Comparison of ENCODE assay signal across 1 cellular context in the genomic region with DNA sequence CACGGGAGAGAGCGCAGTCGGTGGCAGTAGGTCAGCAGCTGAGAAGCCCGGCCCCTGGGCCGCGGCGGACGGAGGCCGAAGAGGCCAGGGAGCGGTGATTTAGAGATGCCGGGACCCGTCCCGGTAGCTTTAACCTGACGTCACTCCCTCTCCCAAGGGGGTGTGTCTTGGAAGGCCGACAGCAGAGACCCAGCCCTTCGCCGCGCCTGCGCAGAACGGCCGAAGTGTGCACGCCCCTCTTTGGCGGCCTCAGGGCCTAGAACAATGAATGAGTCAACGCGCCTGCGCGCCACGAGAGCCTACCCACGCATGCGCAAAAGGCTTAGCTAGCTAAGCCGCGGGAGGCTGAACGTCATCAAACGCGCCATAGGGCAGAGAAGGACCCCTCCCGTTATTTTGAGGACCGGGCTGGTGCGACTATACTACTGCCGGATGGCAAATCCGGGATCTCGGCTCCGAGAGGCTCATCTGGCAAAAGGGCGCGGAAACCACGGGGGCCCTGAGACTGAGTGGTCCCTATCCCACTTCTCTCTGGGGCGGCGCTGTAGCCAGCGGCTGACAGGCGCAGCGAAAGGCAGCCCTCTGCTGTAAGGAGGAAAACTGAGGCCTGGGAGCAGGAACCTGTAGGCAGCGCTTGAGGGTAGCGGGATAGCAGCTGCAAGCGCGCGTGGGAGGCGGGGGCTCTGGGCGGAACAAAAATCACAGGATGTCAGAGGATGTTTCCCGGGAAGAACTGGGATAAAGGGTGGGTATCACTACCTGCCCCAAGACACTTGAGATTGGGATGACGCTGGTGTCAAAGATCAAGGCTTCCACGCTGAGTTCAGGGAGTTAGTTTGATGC.
TF ChIP-seq lines count a peak whose summit lies in the region.

A gene with protein sequence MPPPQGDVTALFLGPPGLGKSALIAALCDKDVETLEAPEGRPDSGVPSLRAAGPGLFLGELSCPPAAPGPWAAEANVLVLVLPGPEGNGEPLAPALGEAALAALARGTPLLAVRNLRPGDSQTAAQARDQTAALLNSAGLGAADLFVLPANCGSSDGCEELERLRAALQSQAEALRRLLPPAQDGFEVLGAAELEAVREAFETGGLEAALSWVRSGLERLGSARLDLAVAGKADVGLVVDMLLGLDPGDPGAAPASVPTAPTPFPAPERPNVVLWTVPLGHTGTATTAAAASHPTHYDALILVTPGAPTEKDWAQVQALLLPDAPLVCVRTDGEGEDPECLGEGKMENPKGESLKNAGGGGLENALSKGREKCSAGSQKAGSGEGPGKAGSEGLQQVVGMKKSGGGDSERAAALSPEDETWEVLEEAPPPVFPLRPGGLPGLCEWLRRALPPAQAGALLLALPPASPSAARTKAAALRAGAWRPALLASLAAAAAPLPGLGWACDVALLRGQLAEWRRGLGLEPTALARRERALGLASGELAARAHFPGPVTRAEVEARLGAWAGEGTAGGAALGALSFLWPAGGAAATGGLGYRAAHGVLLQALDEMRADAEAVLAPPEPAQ (minus strand): TSS at position 136 of the 843 bp plus-strand sequence. CDS start 796 bp downstream, outside the sequence.
A gene with protein sequence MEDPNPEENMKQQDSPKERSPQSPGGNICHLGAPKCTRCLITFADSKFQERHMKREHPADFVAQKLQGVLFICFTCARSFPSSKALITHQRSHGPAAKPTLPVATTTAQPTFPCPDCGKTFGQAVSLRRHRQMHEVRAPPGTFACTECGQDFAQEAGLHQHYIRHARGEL (plus strand): TSS at position 597 of the 843 bp plus-strand sequence. CDS start 514 bp downstream, outside the sequence.

TF ChIP-seq in SK-N-SH, 30 proteins besides CTCF, POLR2A, EP300 and RAD21 (continued from another document):
- TF ChIP-seq, protein P1, sequence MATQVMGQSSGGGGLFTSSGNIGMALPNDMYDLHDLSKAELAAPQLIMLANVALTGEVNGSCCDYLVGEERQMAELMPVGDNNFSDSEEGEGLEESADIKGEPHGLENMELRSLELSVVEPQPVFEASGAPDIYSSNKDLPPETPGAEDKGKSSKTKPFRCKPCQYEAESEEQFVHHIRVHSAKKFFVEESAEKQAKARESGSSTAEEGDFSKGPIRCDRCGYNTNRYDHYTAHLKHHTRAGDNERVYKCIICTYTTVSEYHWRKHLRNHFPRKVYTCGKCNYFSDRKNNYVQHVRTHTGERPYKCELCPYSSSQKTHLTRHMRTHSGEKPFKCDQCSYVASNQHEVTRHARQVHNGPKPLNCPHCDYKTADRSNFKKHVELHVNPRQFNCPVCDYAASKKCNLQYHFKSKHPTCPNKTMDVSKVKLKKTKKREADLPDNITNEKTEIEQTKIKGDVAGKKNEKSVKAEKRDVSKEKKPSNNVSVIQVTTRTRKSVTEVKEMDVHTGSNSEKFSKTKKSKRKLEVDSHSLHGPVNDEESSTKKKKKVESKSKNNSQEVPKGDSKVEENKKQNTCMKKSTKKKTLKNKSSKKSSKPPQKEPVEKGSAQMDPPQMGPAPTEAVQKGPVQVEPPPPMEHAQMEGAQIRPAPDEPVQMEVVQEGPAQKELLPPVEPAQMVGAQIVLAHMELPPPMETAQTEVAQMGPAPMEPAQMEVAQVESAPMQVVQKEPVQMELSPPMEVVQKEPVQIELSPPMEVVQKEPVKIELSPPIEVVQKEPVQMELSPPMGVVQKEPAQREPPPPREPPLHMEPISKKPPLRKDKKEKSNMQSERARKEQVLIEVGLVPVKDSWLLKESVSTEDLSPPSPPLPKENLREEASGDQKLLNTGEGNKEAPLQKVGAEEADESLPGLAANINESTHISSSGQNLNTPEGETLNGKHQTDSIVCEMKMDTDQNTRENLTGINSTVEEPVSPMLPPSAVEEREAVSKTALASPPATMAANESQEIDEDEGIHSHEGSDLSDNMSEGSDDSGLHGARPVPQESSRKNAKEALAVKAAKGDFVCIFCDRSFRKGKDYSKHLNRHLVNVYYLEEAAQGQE (IDR thresholded peaks at IDR 0.05; ENCODE audit: low read depth, low read length): 0 out of 2 replicates have a peak, but pooled peaks have one; percentile 7
- peak; percentile 100 for TF ChIP-seq NRF1 (IDR thresholded peaks at IDR 0.05; ENCODE audit: low read depth, low read length)
- TF ChIP-seq MXI1 (IDR thresholded peaks at IDR 0.05; ENCODE audit: low read depth, low read length): peak; percentile 48
- TF ChIP-seq ELF1 (IDR thresholded peaks at IDR 0.05): peak; percentile 61; the same call in 1 of the 2 replicates
- TF ChIP-seq, protein P2, sequence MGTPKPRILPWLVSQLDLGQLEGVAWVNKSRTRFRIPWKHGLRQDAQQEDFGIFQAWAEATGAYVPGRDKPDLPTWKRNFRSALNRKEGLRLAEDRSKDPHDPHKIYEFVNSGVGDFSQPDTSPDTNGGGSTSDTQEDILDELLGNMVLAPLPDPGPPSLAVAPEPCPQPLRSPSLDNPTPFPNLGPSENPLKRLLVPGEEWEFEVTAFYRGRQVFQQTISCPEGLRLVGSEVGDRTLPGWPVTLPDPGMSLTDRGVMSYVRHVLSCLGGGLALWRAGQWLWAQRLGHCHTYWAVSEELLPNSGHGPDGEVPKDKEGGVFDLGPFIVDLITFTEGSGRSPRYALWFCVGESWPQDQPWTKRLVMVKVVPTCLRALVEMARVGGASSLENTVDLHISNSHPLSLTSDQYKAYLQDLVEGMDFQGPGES (IDR thresholded peaks at IDR 0.05; ENCODE audit: low read depth, low read length): no peak
- TF ChIP-seq SIN3A (IDR thresholded peaks at IDR 0.05; ENCODE audit: borderline replicate concordance, low read depth, low read length): peak; percentile 82; the same call in 1 of the 2 replicates
- TF ChIP-seq, protein P3, sequence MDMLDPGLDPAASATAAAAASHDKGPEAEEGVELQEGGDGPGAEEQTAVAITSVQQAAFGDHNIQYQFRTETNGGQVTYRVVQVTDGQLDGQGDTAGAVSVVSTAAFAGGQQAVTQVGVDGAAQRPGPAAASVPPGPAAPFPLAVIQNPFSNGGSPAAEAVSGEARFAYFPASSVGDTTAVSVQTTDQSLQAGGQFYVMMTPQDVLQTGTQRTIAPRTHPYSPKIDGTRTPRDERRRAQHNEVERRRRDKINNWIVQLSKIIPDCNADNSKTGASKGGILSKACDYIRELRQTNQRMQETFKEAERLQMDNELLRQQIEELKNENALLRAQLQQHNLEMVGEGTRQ (IDR thresholded peaks at IDR 0.05; ENCODE audit: borderline replicate concordance, low read depth, low read length): no peak
- TF ChIP-seq, protein P4, sequence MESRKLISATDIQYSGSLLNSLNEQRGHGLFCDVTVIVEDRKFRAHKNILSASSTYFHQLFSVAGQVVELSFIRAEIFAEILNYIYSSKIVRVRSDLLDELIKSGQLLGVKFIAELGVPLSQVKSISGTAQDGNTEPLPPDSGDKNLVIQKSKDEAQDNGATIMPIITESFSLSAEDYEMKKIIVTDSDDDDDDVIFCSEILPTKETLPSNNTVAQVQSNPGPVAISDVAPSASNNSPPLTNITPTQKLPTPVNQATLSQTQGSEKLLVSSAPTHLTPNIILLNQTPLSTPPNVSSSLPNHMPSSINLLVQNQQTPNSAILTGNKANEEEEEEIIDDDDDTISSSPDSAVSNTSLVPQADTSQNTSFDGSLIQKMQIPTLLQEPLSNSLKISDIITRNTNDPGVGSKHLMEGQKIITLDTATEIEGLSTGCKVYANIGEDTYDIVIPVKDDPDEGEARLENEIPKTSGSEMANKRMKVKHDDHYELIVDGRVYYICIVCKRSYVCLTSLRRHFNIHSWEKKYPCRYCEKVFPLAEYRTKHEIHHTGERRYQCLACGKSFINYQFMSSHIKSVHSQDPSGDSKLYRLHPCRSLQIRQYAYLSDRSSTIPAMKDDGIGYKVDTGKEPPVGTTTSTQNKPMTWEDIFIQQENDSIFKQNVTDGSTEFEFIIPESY (IDR thresholded peaks at IDR 0.05; ENCODE audit: borderline replicate concordance, low read depth): no peak
- no peak for TF ChIP-seq SMC3 (IDR thresholded peaks at IDR 0.05; ENCODE audit: low read depth, low read length)
- TF ChIP-seq CHD2 (IDR thresholded peaks at IDR 0.05; ENCODE audit: low read length, partially characterized antibody): no peak
- no peak for TF ChIP-seq RXRA (IDR thresholded peaks at IDR 0.05; ENCODE audit: borderline replicate concordance, low read depth)
- TF ChIP-seq GATA2 (CRISPR knock-in tag; IDR thresholded peaks at IDR 0.05): no peak
- TF ChIP-seq, protein P5, sequence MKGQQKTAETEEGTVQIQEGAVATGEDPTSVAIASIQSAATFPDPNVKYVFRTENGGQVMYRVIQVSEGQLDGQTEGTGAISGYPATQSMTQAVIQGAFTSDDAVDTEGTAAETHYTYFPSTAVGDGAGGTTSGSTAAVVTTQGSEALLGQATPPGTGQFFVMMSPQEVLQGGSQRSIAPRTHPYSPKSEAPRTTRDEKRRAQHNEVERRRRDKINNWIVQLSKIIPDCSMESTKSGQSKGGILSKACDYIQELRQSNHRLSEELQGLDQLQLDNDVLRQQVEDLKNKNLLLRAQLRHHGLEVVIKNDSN (IDR thresholded peaks at IDR 0.05; ENCODE audit: borderline replicate concordance, low read depth): no peak
- no peak; the same call in 1 of the 2 replicates for TF ChIP-seq JUND (IDR thresholded peaks at IDR 0.05)
- TF ChIP-seq MEF2A (IDR thresholded peaks at IDR 0.05; ENCODE audit: borderline replicate concordance, low read depth): no peak
